In the genomic region with DNA sequence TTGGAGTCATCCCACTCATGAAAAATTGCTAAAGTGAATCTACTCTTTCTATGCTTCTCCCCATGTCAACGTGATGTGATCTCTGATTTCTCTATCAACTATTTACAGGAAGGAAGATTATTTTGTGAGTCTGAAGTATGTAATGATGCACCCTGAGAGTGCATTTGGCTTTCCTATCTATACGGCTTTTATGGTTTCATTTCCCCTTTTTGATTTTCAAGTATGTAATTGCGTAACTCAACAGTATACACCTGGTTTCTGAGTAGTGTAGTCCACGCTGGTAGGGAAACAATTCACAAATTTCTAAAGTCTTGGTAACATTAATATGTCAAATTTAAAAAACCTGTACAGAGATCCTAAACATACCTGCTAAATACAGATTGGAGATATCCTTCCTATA, we compare ENCODE assay signal across 12 cellular contexts.
A peak's percentile ranks its signal among the peaks of the same experiment; 100 is the strongest.
DNase-seq lines count a peak whose midpoint lies in the region; ATAC-seq and TF ChIP-seq lines count a peak whose summit lies in the region.
"Had no signal": no experiment of that assay in that cellular context is flagged by ENCODE, and none has a peak within 500 bp of the region (broad histone marks: within the 10 kb centered on the region; RNA-seq: fewer than 3 reads in every experiment).

No MANE protein-coding gene starts in this region.

- TF ChIP-seq CTCF in GM12865 (IDR thresholded peaks at IDR 0.05; ENCODE audit: insufficient read depth, low read depth, low read length, missing control alignments): no peak
- no peak for TF ChIP-seq CTCF in coronary artery (IDR thresholded peaks at IDR 0.05)

- H3K9me2 ChIP-seq in Karpas-422 (replicated peaks; ENCODE audit: insufficient read depth, low read length): no peaks in the 10 kb centered on the region

- no peaks in the 10 kb centered on the region for H3K4me1 ChIP-seq in Karpas-422 (ENCODE audit: low read length)

- no peaks in the 10 kb centered on the region for H4K20me1 ChIP-seq in Karpas-422 (ENCODE audit: insufficient read depth, low read depth, low read length)

- H3K27ac ChIP-seq in Karpas-422 (ENCODE audit: low read length) (no peak overlapping the region), coronary artery (no peak overlapping the region)
- H3K27ac ChIP-seq: ovary had no signal

- H3K4me2 ChIP-seq in Karpas-422 (ENCODE audit: low read depth, low read length, poor library complexity, severe bottlenecking): no peak overlapping the region

- no peak overlapping the region for H3K9ac ChIP-seq in Karpas-422 (ENCODE audit: low read length)

- peaks cover 14% of the 10 kb centered on the region for H3K9me3 ChIP-seq in Karpas-422 (ENCODE audit: low read length)
- H3K9me3 ChIP-seq: ovary had no signal

- H3K4me3 ChIP-seq in GM12865 (ENCODE audit: low read depth, low read length): no peak overlapping the region
- H3K4me3 ChIP-seq in Karpas-422 (ENCODE audit: low read length): no peak overlapping the region
- no peak overlapping the region for H3K4me3 ChIP-seq in coronary artery
- H3K4me3 ChIP-seq: ovary had no signal

- ATAC-seq in GM19395 (IDR thresholded peaks at IDR 0.05; ENCODE audit: unreplicated experiment) (peak; percentile 100), HG02938 (IDR thresholded peaks at IDR 0.05; ENCODE audit: unreplicated experiment) (peak; percentile 99)
- ATAC-seq: activated CD8-positive, alpha-beta T cell treated with anti-CD3 and anti-CD28 coated beads for 36 hours; esophagus mucosa had no signal

- DNase-seq in GM12865 (ENCODE audit: low read depth) (peak; percentile 67), Karpas-422 (peak; percentile 56), coronary artery (ENCODE audit: low spot score) (no peak), LoVo (ENCODE audit: low spot score) (no peak), NCI-H146 treated with DMSO at 0.1 percent for 48 hours (lab: John Stamatoyannopoulos, UW; ENCODE audit: unreplicated experiment) (no peak), NCI-H1048 (lab: John Stamatoyannopoulos, UW) (no peak)
- DNase-seq: activated CD8-positive, alpha-beta T cell treated with anti-CD3 and anti-CD28 coated beads for 36 hours; AML-193; ovary had no signal

- H3K79me2 ChIP-seq in Karpas-422 (ENCODE audit: low read length): no peaks in the 10 kb centered on the region

- H3K36me3 ChIP-seq in Karpas-422 (ENCODE audit: insufficient read depth, low read length): no peaks in the 10 kb centered on the region
- H3K36me3 ChIP-seq: ovary had no signal

- no peak overlapping the region for H2AFZ ChIP-seq in Karpas-422 (ENCODE audit: low read length)

- H3K27me3 ChIP-seq in Karpas-422 (ENCODE audit: low read length): no peaks in the 10 kb centered on the region
- H3K27me3 ChIP-seq: ovary had no signal

Comparison
In these comparisons a context has a peak if more than half of its experiments do, and no peak if none do; other contexts are left out.
1. DNase-seq: peak in GM12865 (single experiment) and Karpas-422 (single experiment); none in coronary artery (single experiment), LoVo (single experiment), NCI-H146 treated with DMSO at 0.1 percent for 48 hours (single experiment) and NCI-H1048 (single experiment).